Comparison of ENCODE assay signal across 21 cellular contexts in the genomic region with DNA sequence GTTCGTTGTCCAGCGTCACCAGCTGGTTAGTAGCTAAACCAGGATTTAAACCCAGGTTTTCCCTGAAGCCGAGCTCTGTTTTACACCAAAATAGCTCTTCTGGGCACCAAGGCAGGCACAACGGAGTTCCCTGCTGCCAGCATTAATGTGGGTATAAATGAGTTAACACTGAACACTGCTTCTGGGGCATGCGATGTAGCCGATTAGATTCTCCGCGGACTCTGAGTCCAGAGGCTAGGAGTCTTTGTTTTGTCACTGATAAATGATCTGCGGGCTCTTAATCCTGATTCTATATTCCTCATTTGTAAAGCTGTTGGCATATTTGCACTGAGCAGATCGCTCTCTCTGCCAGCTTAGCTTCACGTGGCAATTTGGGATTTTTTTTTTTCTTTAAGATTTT. TPM values are rescaled to one million over a fixed set of nuclear protein-coding genes. Genes with fewer than 3 reads are reported as not detected.
DNase-seq lines count a peak whose midpoint lies in the region; ATAC-seq, FAIRE-seq and TF ChIP-seq lines count a peak whose summit lies in the region.
"Had no signal": no experiment of that assay in that cellular context is flagged by ENCODE, and none has a peak within 500 bp of the region (broad histone marks: within the 10 kb centered on the region; RNA-seq: fewer than 3 reads in every experiment).

No MANE protein-coding gene starts in this region.

- TF ChIP-seq POLR2A in GM12891 (IDR thresholded peaks at IDR 0.05; ENCODE audit: low read depth, low read length): no peak
- no peak for TF ChIP-seq POLR2A in gastrocnemius medialis (IDR thresholded peaks at IDR 0.05)
- no peak for TF ChIP-seq POLR2A in transverse colon (IDR thresholded peaks at IDR 0.05)

- ATAC-seq in RWPE2 (ENCODE audit: low read depth) (no peak), gastrocnemius medialis (peak in 1 of 2 donors; percentile 13), HG02885 (IDR thresholded peaks at IDR 0.05; ENCODE audit: poor library complexity, unreplicated experiment) (no peak)
- ATAC-seq: GM12878 had no signal

- TF ChIP-seq EP300 in transverse colon (IDR thresholded peaks at IDR 0.05; ENCODE audit: low read depth): no peak

- H3K36me3 ChIP-seq in RWPE2 (ENCODE audit: low read depth): no peaks in the 10 kb centered on the region
- no peaks in the 10 kb centered on the region for H3K36me3 ChIP-seq in esophagus (ENCODE audit: control insufficient read depth in 2 of 2, insufficient read depth in 2 of 2, low read length in 1 of 2)
- no peaks in the 10 kb centered on the region for H3K36me3 ChIP-seq in gastrocnemius medialis
- H3K36me3 ChIP-seq in transverse colon: no peaks in the 10 kb centered on the region
- H3K36me3 ChIP-seq: heart right ventricle, uterus had no signal

- WGBS in esophagus, 2 donors: 32 to 36% methylated on average over 11 of the region's 11 CpGs
- WGBS in transverse colon (ENCODE audit: low coverage in 1 of 2), 2 donors: 31 to 47% methylated on average over 5 to 11 of the region's 11 CpGs

- in situ Hi-C loops in gastrocnemius medialis (cut with MboI; ENCODE audit: low sequenced_read_pairs in 4 of 4): no loop called here
- in situ Hi-C loops in transverse colon (cut with MboI; ENCODE audit: low pct_ligation_motif_present in 1 of 4, low pct_unique_long_range_greater_than_20kb in 1 of 4, low sequenced_read_pairs in 3 of 4): no loop called here

- peak overlapping the region; percentile 74 for H3K27ac ChIP-seq in RWPE2 (ENCODE audit: poor library complexity, severe bottlenecking)
- peak overlapping the region; percentile 58 to 63 for H3K27ac ChIP-seq in esophagus (ENCODE audit: low read depth in 2 of 2, low read length in 1 of 2)
- peak overlapping the region in 3 of 4 donors; percentile 16 to 64 (median 35) for H3K27ac ChIP-seq in gastrocnemius medialis
- no peak overlapping the region for H3K27ac ChIP-seq in transverse colon
- H3K27ac ChIP-seq: heart right ventricle, uterus had no signal

- H3K27me3 ChIP-seq in RWPE2 (ENCODE audit: insufficient read depth, poor library complexity, severe bottlenecking): no peaks in the 10 kb centered on the region
- no peaks in the 10 kb centered on the region for H3K27me3 ChIP-seq in esophagus (ENCODE audit: control insufficient read depth in 1 of 2, insufficient read depth in 2 of 2, low read length in 2 of 2)
- no peaks in the 10 kb centered on the region for H3K27me3 ChIP-seq in gastrocnemius medialis
- H3K27me3 ChIP-seq in transverse colon: peaks cover 19% of the 10 kb centered on the region
- H3K27me3 ChIP-seq: body of pancreas, uterus had no signal

- intact Hi-C loops in gastrocnemius medialis (cut with DNase I; ENCODE audit: low total_unique reads): no loop called here
- intact Hi-C loops in transverse colon (cut with DNase I; ENCODE audit: low total_unique reads): no loop called here

- FAIRE-seq in GM12891 (lab: Jason Lieb, UNC) (peak; percentile 33), urothelium cell line (lab: Jason Lieb, UNC) (no peak)
- FAIRE-seq: G401.6, GM12878, TTC549 had no signal

- no peak for DNase-seq in GM12891 (ENCODE audit: insufficient read length, low spot score)
- no peak for DNase-seq in RWPE2 (ENCODE audit: low spot score)
- DNase-seq in gastrocnemius medialis: no peak
- no peak for DNase-seq in transverse colon
- no peak for DNase-seq in DMS53 (lab: John Stamatoyannopoulos, UW)
- no peak for DNase-seq in urothelium cell line (ENCODE audit: low spot score)
- DNase-seq: activated CD4-positive, alpha-beta T cell treated with anti-CD3 and anti-CD28 coated beads, Interleukin-2, amount 50 U/mL, for 1 hour; activated naive CD4-positive, alpha-beta T cell treated with anti-CD3 and anti-CD28 coated beads, Interleukin-2, amount 50 U/mL, for 16 hours; heart right ventricle; NCI-H2029 treated with DMSO at 0.1 percent for 48 hours; NCI-H526 treated with DMSO at 0.1 percent for 48 hours; stimulated activated CD4-positive, alpha-beta T cell treated with anti-CD3 and anti-CD28 coated beads, Interleukin-15, amount 100 ng/mL, for 24 hours; stimulated activated naive CD4-positive, alpha-beta T cell treated with Interleukin-2 at 50 U/mL for 16 hours had no signal

- TF ChIP-seq CTCF in RWPE2 (IDR thresholded peaks at IDR 0.05; ENCODE audit: poor library complexity, severe bottlenecking) (no peak), gastrocnemius medialis (IDR thresholded peaks at IDR 0.05 in 4 of 5, conservative IDR thresholded peaks at IDR 0.05 in 1 of 5) (no peak), transverse colon (IDR thresholded peaks at IDR 0.05) (no peak)

- H3K9me3 ChIP-seq in RWPE2 (ENCODE audit: severe bottlenecking): no peaks in the 10 kb centered on the region
- H3K9me3 ChIP-seq in esophagus (ENCODE audit: control insufficient read depth in 2 of 2, insufficient read depth in 1 of 2, low read depth in 1 of 2, low read length in 1 of 2): peaks cover under 1% of the 10 kb centered on the region in 2 donors
- no peaks in the 10 kb centered on the region for H3K9me3 ChIP-seq in gastrocnemius medialis
- no peaks in the 10 kb centered on the region for H3K9me3 ChIP-seq in transverse colon
- H3K9me3 ChIP-seq: uterus had no signal

- no peak overlapping the region for H3K4me3 ChIP-seq in RWPE2 (ENCODE audit: severe bottlenecking)
- H3K4me3 ChIP-seq in esophagus (ENCODE audit: low read depth in 1 of 2, low read length in 2 of 2): peak overlapping the region in 1 of 2 donors; percentile 33
- peak overlapping the region in 2 of 4 donors; percentile 20 to 29 for H3K4me3 ChIP-seq in gastrocnemius medialis
- H3K4me3 ChIP-seq in transverse colon: no peak overlapping the region
- H3K4me3 ChIP-seq: body of pancreas, GM12878, heart right ventricle, uterus had no signal

- peaks cover 16% of the 10 kb centered on the region for H3K4me1 ChIP-seq in RWPE2 (ENCODE audit: insufficient read depth, poor library complexity, severe bottlenecking)
- peaks cover 0 to 2% of the 10 kb centered on the region in 2 donors for H3K4me1 ChIP-seq in esophagus (ENCODE audit: control insufficient read depth in 2 of 2, insufficient read depth in 2 of 2, low read length in 1 of 2)
- H3K4me1 ChIP-seq in gastrocnemius medialis: peaks cover 9 to 13% of the 10 kb centered on the region in 2 donors
- peaks cover 0 to 6% (median 0%) of the 10 kb centered on the region in 4 donors for H3K4me1 ChIP-seq in transverse colon
- H3K4me1 ChIP-seq: uterus had no signal

TF ChIP-seq in GM12891, 5 proteins besides CTCF, POLR2A, EP300 and RAD21:
- TF ChIP-seq POLR2AphosphoS5 (IDR thresholded peaks at IDR 0.05; ENCODE audit: low read depth, low read length): no peak
- no peak for TF ChIP-seq SPI1 (IDR thresholded peaks at IDR 0.05; ENCODE audit: low read depth, low read length)
- TF ChIP-seq TAF1 (IDR thresholded peaks at IDR 0.05; ENCODE audit: low read depth, low read length): no peak
- TF ChIP-seq PAX5 (IDR thresholded peaks at IDR 0.05; ENCODE audit: insufficient read depth, low read length, severe bottlenecking): no peak
- TF ChIP-seq POU2F2 (IDR thresholded peaks at IDR 0.05; ENCODE audit: low read depth, low read length): no peak

RNA-seq across cellular contexts. Expression of a gene that starts 16.8 kb away (rescaled TPM):
- polyA plus RNA-seq in GM12891 (2012; ENCODE audit: low read depth, missing spikeins): 1.2 TPM
- 1 to 10 TPM; 4.8 to 5.1 TPM for polyA plus RNA-seq in esophagus
- total RNA-seq in gastrocnemius medialis (10 to 100 TPM in 3 of 4 donors, 1 to 10 TPM in 1; 6.1 to 12.8 (median 11.8) TPM), transverse colon (10 to 100 TPM in 1 of 4 donors, 1 to 10 TPM in 2, under 1 TPM in 1; 0.37 to 43.2 (median 3.7) TPM)
- polyA plus RNA-seq: IgD-negative memory B cell had no signal

Comparison
In these comparisons a context has a peak if more than half of its experiments do, and no peak if none do; other contexts are left out.
1. H3K27ac ChIP-seq: peak in RWPE2 (single experiment), esophagus (2 of 2) and gastrocnemius medialis (3 of 4); none in transverse colon (0 of 4).